ENCODE assay signal across 8 cellular contexts in genomic region chr12:6295187-6295811, GRCh38. TPM values are rescaled to one million over a fixed set of nuclear protein-coding genes. Genes with fewer than 3 reads are reported as not detected.
DNase-seq lines count a peak whose midpoint lies in the region; ATAC-seq lines count a peak whose summit lies in the region.

No MANE protein-coding gene starts in this region.

- no peaks in the 10 kb centered on the region for H3K79me1 ChIP-seq in neuronal stem cell (ENCODE audit: low read depth, low read length)

- 63 to 66% methylated on average over 5 of the region's 5 CpGs for WGBS in esophagus, 2 donors
- no CpG with 5 or more reads among the region's 5 CpGs for WGBS in neuronal stem cell (ENCODE audit: extremely low coverage in 2 of 2, insufficient read length in 2 of 2, insufficient replicate concordance in 1 of 2), 2 donors

- H4K91ac ChIP-seq in neuronal stem cell (ENCODE audit: low read depth, low read length, poor library complexity) = no peak overlapping the region

- no peaks in the 10 kb centered on the region for H3K27me3 ChIP-seq in esophagus (ENCODE audit: control insufficient read depth in 1 of 2, insufficient read depth in 2 of 2, low read length in 2 of 2)
- no peaks in the 10 kb centered on the region for H3K27me3 ChIP-seq in neuronal stem cell (ENCODE audit: control insufficient read depth in 3 of 3, insufficient read depth in 3 of 3, low read depth in 1 of 3, low read length in 3 of 3)

- H3K4me1 ChIP-seq in esophagus (ENCODE audit: control insufficient read depth in 2 of 2, insufficient read depth in 2 of 2, low read length in 1 of 2) = peaks cover 0 to 9% of the 10 kb centered on the region in 2 donors
- peaks cover 4 to 19% of the 10 kb centered on the region in 2 donors for H3K4me1 ChIP-seq in neuronal stem cell (ENCODE audit: control insufficient read depth in 2 of 2, insufficient read depth in 1 of 2, low read depth in 1 of 2, low read length in 2 of 2)

- peak overlapping the region; percentile 74 for H2AFZ ChIP-seq in neuronal stem cell (ENCODE audit: low read length)

- H3K36me3 ChIP-seq in esophagus (ENCODE audit: control insufficient read depth in 2 of 2, insufficient read depth in 2 of 2, low read length in 1 of 2) = no peaks in the 10 kb centered on the region
- H3K36me3 ChIP-seq in neuronal stem cell (replicated peaks in 1 of 2; ENCODE audit: control insufficient read depth in 2 of 2, insufficient read depth in 2 of 2, low read length in 2 of 2) = no peaks in the 10 kb centered on the region

- H3K9ac ChIP-seq in neuronal stem cell (ENCODE audit: low read depth, low read length, poor library complexity) = no peak overlapping the region

- no peak overlapping the region for H3K23ac ChIP-seq in neuronal stem cell (ENCODE audit: low read depth, low read length, poor library complexity)

- ATAC-seq in HG03097 (IDR thresholded peaks at IDR 0.05; ENCODE audit: low FRiP score, unreplicated experiment) (no peak), HG03460 (IDR thresholded peaks at IDR 0.05; ENCODE audit: unreplicated experiment) (no peak), HG02970 (IDR thresholded peaks at IDR 0.05; ENCODE audit: low FRiP score, unreplicated experiment) (no peak)

- no peak overlapping the region for H2BK5ac ChIP-seq in neuronal stem cell (ENCODE audit: low read length)

- H3K18ac ChIP-seq in neuronal stem cell (ENCODE audit: low read length) = peak overlapping the region; percentile 27

- no peak overlapping the region for H4K8ac ChIP-seq in neuronal stem cell (ENCODE audit: low read depth, low read length)

- H3K27ac ChIP-seq in esophagus (ENCODE audit: low read depth in 2 of 2, low read length in 1 of 2) (peak overlapping the region; percentile 91 to 93), neuronal stem cell (replicated peaks; ENCODE audit: low read length) (no peak overlapping the region)

- DNase-seq in Daoy (ENCODE audit: low read depth) (peak; percentile 91), NCI-H226 (peak; percentile 86), neuronal stem cell (ENCODE audit: low spot score) (no peak), SKM-1 treated with dmso at 0.1 percent for 144 hours (lab: John Stamatoyannopoulos, UW; ENCODE audit: unreplicated experiment) (no peak)

- no peak overlapping the region for H3K4me2 ChIP-seq in neuronal stem cell (ENCODE audit: insufficient read depth, low read length, poor library complexity, severe bottlenecking)

- H3K14ac ChIP-seq in neuronal stem cell (ENCODE audit: low read length) = peak overlapping the region; percentile 25

- H3K4me3 ChIP-seq in esophagus (ENCODE audit: low read depth in 1 of 2, low read length in 2 of 2) (no peak overlapping the region), neuronal stem cell (ENCODE audit: low read length in 2 of 2) (no peak overlapping the region)

- no peak overlapping the region for H2BK12ac ChIP-seq in neuronal stem cell (ENCODE audit: low read length)

- H2AK5ac ChIP-seq in neuronal stem cell (ENCODE audit: low read depth, low read length) = peak overlapping the region; percentile 12

- no peak overlapping the region for H2BK120ac ChIP-seq in neuronal stem cell (ENCODE audit: low read depth, low read length)

- H3K4ac ChIP-seq in neuronal stem cell (ENCODE audit: low read length) = no peak overlapping the region

- no peak overlapping the region for H2BK15ac ChIP-seq in neuronal stem cell (ENCODE audit: low read length)

- H3K9me3 ChIP-seq in esophagus (ENCODE audit: control insufficient read depth in 2 of 2, insufficient read depth in 1 of 2, low read depth in 1 of 2, low read length in 1 of 2) (no peaks in the 10 kb centered on the region), neuronal stem cell (replicated peaks in 1 of 2; ENCODE audit: control insufficient read depth in 2 of 2, insufficient read depth in 1 of 2, low read depth in 1 of 2, low read length in 2 of 2) (peaks cover 0 to 5% of the 10 kb centered on the region in 2 donors)

RNA-seq across cellular contexts. Expression of gene PLEKHG6, which starts 15.2 kb away (rescaled TPM):
- 0.15 TPM in 1 of 2 replicates, not detected in the other for total RNA-seq in Daoy (2014; rRNA removed; shearing (Covaris generic))
- 10 to 100 TPM; 25.0 to 70.3 TPM for polyA plus RNA-seq in esophagus
- polyA plus RNA-seq in neuronal stem cell (2013, experiment 1 of 2) = 1.2 TPM
- 1.3 TPM for polyA plus RNA-seq in neuronal stem cell (2013, experiment 2 of 2)

RNA-seq across cellular contexts. Expression of gene TNFRSF1A, which starts 46.6 kb away (rescaled TPM):
- 111 and 125 TPM in 2 replicates for total RNA-seq in Daoy (2014; rRNA removed; shearing (Covaris generic))
- 10 to 100 TPM; 41.7 to 71.4 TPM for polyA plus RNA-seq in esophagus
- polyA plus RNA-seq in neuronal stem cell (2013, experiment 1 of 2) = 35.2 TPM
- 34.5 TPM for polyA plus RNA-seq in neuronal stem cell (2013, experiment 2 of 2)

Comparison
In these comparisons a context has a peak if more than half of its experiments do, and no peak if none do; other contexts are left out.
1. DNase-seq: peak in Daoy (single experiment) and NCI-H226 (single experiment); none in neuronal stem cell (single experiment) and SKM-1 treated with dmso at 0.1 percent for 144 hours (single experiment).